ENCODE assay signal across 1 cellular context in the genomic region with DNA sequence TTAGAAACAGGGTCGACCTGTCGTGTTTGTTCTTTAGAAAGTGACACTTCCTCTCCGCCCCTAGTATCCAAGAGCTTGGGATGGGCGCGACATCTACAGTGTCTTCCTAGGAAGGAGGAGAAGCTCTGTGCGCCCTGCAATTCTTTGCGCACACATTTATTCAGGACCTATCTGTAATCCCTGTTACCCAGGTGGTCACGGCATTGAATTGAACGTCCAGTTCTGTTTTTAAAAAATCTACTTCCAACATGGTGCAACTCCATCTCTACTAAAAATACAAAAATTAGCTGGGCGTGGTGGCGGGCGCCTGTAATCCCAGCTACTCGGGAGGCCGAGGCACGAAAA.
TF ChIP-seq lines count a peak whose summit lies in the region.

No MANE protein-coding gene starts in this region.

TF ChIP-seq in HepG2, 621 proteins besides CTCF, POLR2A, EP300 and RAD21 (continued from another document):
- TF ChIP-seq, protein P1, sequence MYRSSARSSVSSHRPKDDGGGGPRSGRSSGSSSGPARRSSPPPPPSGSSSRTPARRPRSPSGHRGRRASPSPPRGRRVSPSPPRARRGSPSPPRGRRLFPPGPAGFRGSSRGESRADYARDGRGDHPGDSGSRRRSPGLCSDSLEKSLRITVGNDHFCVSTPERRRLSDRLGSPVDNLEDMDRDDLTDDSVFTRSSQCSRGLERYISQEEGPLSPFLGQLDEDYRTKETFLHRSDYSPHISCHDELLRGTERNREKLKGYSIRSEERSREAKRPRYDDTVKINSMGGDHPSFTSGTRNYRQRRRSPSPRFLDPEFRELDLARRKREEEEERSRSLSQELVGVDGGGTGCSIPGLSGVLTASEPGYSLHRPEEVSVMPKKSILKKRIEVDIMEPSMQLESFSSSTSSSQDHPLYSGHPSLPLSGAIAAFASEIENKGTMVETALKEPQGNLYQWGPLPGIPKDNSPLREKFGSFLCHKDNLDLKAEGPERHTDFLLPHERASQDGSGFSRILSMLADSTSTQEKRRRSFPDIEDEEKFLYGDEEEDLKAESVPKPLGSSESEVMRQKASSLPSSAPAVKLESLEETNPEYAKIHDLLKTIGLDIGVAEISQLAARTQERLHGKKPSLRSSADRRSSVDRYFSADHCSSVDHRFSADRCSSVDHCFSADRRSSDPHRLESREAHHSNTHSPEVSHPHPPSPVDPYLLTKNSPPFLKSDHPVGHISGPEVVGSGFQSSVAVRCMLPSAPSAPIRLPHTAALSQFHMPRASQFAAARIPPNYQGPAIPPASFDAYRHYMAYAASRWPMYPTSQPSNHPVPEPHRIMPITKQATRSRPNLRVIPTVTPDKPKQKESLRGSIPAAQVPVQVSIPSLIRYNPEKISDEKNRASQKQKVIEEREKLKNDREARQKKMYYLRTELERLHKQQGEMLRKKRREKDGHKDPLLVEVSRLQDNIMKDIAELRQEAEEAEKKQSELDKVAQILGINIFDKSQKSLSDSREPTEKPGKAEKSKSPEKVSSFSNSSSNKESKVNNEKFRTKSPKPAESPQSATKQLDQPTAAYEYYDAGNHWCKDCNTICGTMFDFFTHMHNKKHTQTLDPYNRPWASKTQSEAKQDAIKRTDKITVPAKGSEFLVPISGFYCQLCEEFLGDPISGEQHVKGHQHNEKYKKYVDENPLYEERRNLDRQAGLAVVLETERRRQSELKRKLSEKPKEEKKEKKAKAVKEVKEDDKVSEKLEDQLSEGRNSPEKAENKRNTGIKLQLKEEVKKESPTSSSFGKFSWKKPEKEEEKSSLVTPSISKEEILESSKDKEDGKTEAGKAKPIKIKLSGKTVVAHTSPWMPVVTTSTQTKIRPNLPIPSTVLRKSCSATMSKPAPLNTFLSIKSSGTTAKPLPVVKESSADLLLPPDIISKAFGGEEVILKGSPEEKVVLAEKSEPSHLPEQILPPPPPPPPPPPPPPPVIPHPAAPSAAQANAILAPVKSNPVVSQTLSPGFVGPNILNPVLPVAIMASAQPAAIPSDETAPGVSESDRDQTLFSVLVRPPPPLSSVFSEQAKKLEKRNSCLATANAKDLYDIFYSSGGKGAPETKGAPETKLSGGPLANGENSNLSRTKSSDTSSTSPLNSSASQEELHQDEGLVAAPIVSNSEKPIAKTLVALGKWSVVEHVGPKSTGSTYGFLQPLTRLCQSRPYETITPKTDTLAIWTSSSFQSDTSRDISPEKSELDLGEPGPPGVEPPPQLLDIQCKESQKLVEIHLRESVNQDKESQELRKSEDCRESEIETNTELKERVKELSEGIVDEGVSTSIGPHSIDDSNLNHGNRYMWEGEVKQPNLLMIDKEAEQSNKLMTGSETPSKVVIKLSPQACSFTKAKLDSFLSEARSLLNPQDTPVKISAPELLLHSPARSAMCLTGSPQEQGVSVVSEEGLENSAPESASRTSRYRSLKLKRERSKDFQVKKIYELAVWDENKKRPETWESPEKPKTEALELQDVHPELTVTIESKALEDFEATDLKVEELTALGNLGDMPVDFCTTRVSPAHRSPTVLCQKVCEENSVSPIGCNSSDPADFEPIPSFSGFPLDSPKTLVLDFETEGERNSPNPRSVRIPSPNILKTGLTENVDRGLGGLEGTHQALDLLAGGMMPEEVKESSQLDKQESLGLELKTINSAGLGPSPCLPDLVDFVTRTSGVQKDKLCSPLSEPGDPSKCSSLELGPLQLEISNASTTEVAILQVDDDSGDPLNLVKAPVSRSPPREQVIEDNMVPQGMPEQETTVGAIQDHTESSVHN (CRISPR knock-in tag; IDR thresholded peaks at IDR 0.05), result no peak
- TF ChIP-seq PRMT3 (CRISPR knock-in tag; IDR thresholded peaks at IDR 0.05; ENCODE audit: borderline replicate concordance, low read depth) (no peak), ZNF777 (CRISPR knock-in tag; IDR thresholded peaks at IDR 0.05) (0 out of 2 replicates have a peak, but pooled peaks have one; percentile 73), PHB2 (IDR thresholded peaks at IDR 0.05; ENCODE audit: partially characterized antibody) (no peak), ZNF546 (CRISPR knock-in tag; conservative IDR thresholded peaks at IDR 0.05) (0 out of 2 replicates have a peak, but pooled peaks have one; percentile 39), ZNF234 (CRISPR knock-in tag; conservative IDR thresholded peaks at IDR 0.05) (0 out of 2 replicates have a peak, but pooled peaks have one; percentile 50), ZNF354B (CRISPR knock-in tag; IDR thresholded peaks at IDR 0.05) (no peak), ZNF878 (CRISPR knock-in tag; IDR thresholded peaks at IDR 0.05) (no peak), ZNF121 (CRISPR knock-in tag; IDR thresholded peaks at IDR 0.05) (no peak), ZNF3 (CRISPR knock-in tag; IDR thresholded peaks at IDR 0.05) (no peak), WIZ (CRISPR knock-in tag; IDR thresholded peaks at IDR 0.05) (no peak), TFE3 (CRISPR knock-in tag; IDR thresholded peaks at IDR 0.05) (no peak), ZMYM2 (CRISPR knock-in tag; IDR thresholded peaks at IDR 0.05) (no peak), SAP130 (CRISPR knock-in tag; IDR thresholded peaks at IDR 0.05; ENCODE audit: low read depth) (no peak)
